Comparison of ENCODE assay signal across 11 cellular contexts in genomic region chr5:147688965-147689364, GRCh38.
DNase-seq lines count a peak whose midpoint lies in the region; ATAC-seq and TF ChIP-seq lines count a peak whose summit lies in the region.
"Had no signal": no experiment of that assay in that cellular context is flagged by ENCODE, and none has a peak within 500 bp of the region (broad histone marks: within the 10 kb centered on the region; RNA-seq: fewer than 3 reads in every experiment).

No MANE protein-coding gene starts in this region.

- no peak overlapping the region for H3K4me3 ChIP-seq in RWPE2 (ENCODE audit: severe bottlenecking)
- no peak overlapping the region for H3K4me3 ChIP-seq in endocrine pancreas (ENCODE audit: control insufficient read depth, insufficient read depth, low read length)
- no peak overlapping the region for H3K4me3 ChIP-seq in tibial nerve

- H3K9me3 ChIP-seq in RWPE2 (ENCODE audit: severe bottlenecking): no peaks in the 10 kb centered on the region
- no peaks in the 10 kb centered on the region for H3K9me3 ChIP-seq in endocrine pancreas (ENCODE audit: control insufficient read depth, low read length)
- H3K9me3 ChIP-seq in tibial nerve: no peaks in the 10 kb centered on the region
- H3K9me3 ChIP-seq in CD4-positive, alpha-beta T cell (ENCODE audit: control insufficient read depth, low read length): no peaks in the 10 kb centered on the region

- no peaks in the 10 kb centered on the region for H3K36me3 Mint-ChIP-seq in activated T-cell treated with anti-CD3 and anti-CD28 coated beads, Interleukin-2, amount 50 U/mL, for 24 hours (ENCODE audit: low read depth)
- no peaks in the 10 kb centered on the region for H3K36me3 Mint-ChIP-seq in CD4-positive, alpha-beta T cell (ENCODE audit: low read depth)
- H3K36me3 Mint-ChIP-seq: activated naive CD8-positive, alpha-beta T cell treated with anti-CD3 and anti-CD28 coated beads, Interleukin-2, amount 10 ng/mL, durations not matched to agents 7 days and 5 days had no signal

- no peak for DNase-seq in RWPE2 (ENCODE audit: low spot score)
- DNase-seq in midbrain (lab: John Stamatoyannopoulos, UW): peak; percentile 64
- DNase-seq in tibial nerve (ENCODE audit: low spot score in 2 of 2): peak; percentile 17 to 55
- DNase-seq in NCI-H2171 (lab: John Stamatoyannopoulos, UW): no peak
- DNase-seq in activated T-cell treated with anti-CD3 and anti-CD28 coated beads, Interleukin-2, amount 50 U/mL, for 24 hours: no peak
- DNase-seq in CD4-positive, alpha-beta T cell: no peak
- DNase-seq: activated naive CD8-positive, alpha-beta T cell treated with anti-CD3 and anti-CD28 coated beads, Interleukin-2, amount 10 ng/mL, durations not matched to agents 7 days and 5 days; DMS53; MM.1S had no signal

- H3K27ac Mint-ChIP-seq in activated T-cell treated with anti-CD3 and anti-CD28 coated beads, Interleukin-2, amount 50 U/mL, for 24 hours: no peak overlapping the region
- no peak overlapping the region for H3K27ac Mint-ChIP-seq in CD4-positive, alpha-beta T cell
- H3K27ac Mint-ChIP-seq: activated naive CD8-positive, alpha-beta T cell treated with anti-CD3 and anti-CD28 coated beads, Interleukin-2, amount 10 ng/mL, durations not matched to agents 7 days and 5 days; T-helper 1 cell treated with Interleukin-12 subunit alpha and Interleukin-12 subunit beta and Interleukin-4 antibody, amounts not matched to agents 30 μg/mL and 1 μg/mL, for 36 hours had no signal

- intact Hi-C loops in CD4-positive, alpha-beta T cell (cut with DNase I, micrococcal nuclease): no loop called here

- peak; percentile 24; the same call in 1 of the 3 replicates for ATAC-seq in RWPE2 (ENCODE audit: low read depth)
- no peak for ATAC-seq in CD4-positive, alpha-beta T cell (ENCODE audit: poor library complexity)

- no peaks in the 10 kb centered on the region for H3K9me3 Mint-ChIP-seq in activated T-cell treated with anti-CD3 and anti-CD28 coated beads, Interleukin-2, amount 50 U/mL, for 24 hours
- H3K9me3 Mint-ChIP-seq in CD4-positive, alpha-beta T cell: no peaks in the 10 kb centered on the region
- H3K9me3 Mint-ChIP-seq: activated naive CD8-positive, alpha-beta T cell treated with anti-CD3 and anti-CD28 coated beads, Interleukin-2, amount 10 ng/mL, durations not matched to agents 7 days and 5 days; T-helper 1 cell treated with Interleukin-12 subunit alpha and Interleukin-12 subunit beta and Interleukin-4 antibody, amounts not matched to agents 30 μg/mL and 1 μg/mL, for 36 hours had no signal

- H3K4me1 ChIP-seq in RWPE2 (ENCODE audit: insufficient read depth, poor library complexity, severe bottlenecking) (no peaks in the 10 kb centered on the region), endocrine pancreas (ENCODE audit: control insufficient read depth, insufficient read depth, low read length) (peaks cover 16% of the 10 kb centered on the region), tibial nerve (peaks cover 0 to 35% (median 4%) of the 10 kb centered on the region in 4 donors)

- peak in 1 of 2 donors; percentile 34 for TF ChIP-seq EP300 in tibial nerve (IDR thresholded peaks at IDR 0.05)

- H3K36me3 ChIP-seq in RWPE2 (ENCODE audit: low read depth) (no peaks in the 10 kb centered on the region), endocrine pancreas (ENCODE audit: control insufficient read depth, insufficient read depth, low read length) (no peaks in the 10 kb centered on the region), tibial nerve (no peaks in the 10 kb centered on the region)

- POLR2A ChIA-PET in CD4-positive, alpha-beta T cell (lab: Charles Lee): no interaction called here

- H3K4me3 Mint-ChIP-seq in activated T-cell treated with anti-CD3 and anti-CD28 coated beads, Interleukin-2, amount 50 U/mL, for 24 hours: no peak overlapping the region
- no peak overlapping the region for H3K4me3 Mint-ChIP-seq in CD4-positive, alpha-beta T cell
- H3K4me3 Mint-ChIP-seq: activated naive CD8-positive, alpha-beta T cell treated with anti-CD3 and anti-CD28 coated beads, Interleukin-2, amount 10 ng/mL, durations not matched to agents 7 days and 5 days; T-helper 1 cell treated with Interleukin-12 subunit alpha and Interleukin-12 subunit beta and Interleukin-4 antibody, amounts not matched to agents 30 μg/mL and 1 μg/mL, for 36 hours had no signal

- H3K27ac ChIP-seq in RWPE2 (ENCODE audit: poor library complexity, severe bottlenecking) (no peak overlapping the region), tibial nerve (peak overlapping the region in 2 of 4 donors; percentile 53 to 66)
- no peak overlapping the region for H3K27ac ChIP-seq in CD4-positive, alpha-beta T cell (ENCODE audit: low read depth, low read length)

- H3K27me3 Mint-ChIP-seq in activated T-cell treated with anti-CD3 and anti-CD28 coated beads, Interleukin-2, amount 50 U/mL, for 24 hours: no peaks in the 10 kb centered on the region
- no peaks in the 10 kb centered on the region for H3K27me3 Mint-ChIP-seq in CD4-positive, alpha-beta T cell
- H3K27me3 Mint-ChIP-seq: activated naive CD8-positive, alpha-beta T cell treated with anti-CD3 and anti-CD28 coated beads, Interleukin-2, amount 10 ng/mL, durations not matched to agents 7 days and 5 days had no signal

- no peaks in the 10 kb centered on the region for H3K4me1 Mint-ChIP-seq in activated T-cell treated with anti-CD3 and anti-CD28 coated beads, Interleukin-2, amount 50 U/mL, for 24 hours (ENCODE audit: low read depth)
- no peaks in the 10 kb centered on the region for H3K4me1 Mint-ChIP-seq in CD4-positive, alpha-beta T cell (ENCODE audit: low read depth)
- H3K4me1 Mint-ChIP-seq: activated naive CD8-positive, alpha-beta T cell treated with anti-CD3 and anti-CD28 coated beads, Interleukin-2, amount 10 ng/mL, durations not matched to agents 7 days and 5 days had no signal

- peaks cover 3% of the 10 kb centered on the region for H3K27me3 ChIP-seq in RWPE2 (ENCODE audit: insufficient read depth, poor library complexity, severe bottlenecking)
- no peaks in the 10 kb centered on the region for H3K27me3 ChIP-seq in endocrine pancreas (ENCODE audit: control insufficient read depth, insufficient read depth, low read length)
- H3K27me3 ChIP-seq in tibial nerve: no peaks in the 10 kb centered on the region
- H3K27me3 ChIP-seq in CD4-positive, alpha-beta T cell (ENCODE audit: control insufficient read depth, insufficient read depth, low read length): no peaks in the 10 kb centered on the region

- CTCF ChIA-PET in CD4-positive, alpha-beta T cell (lab: Charles Lee): no interaction called here

- WGBS in tibial nerve, 2 donors: 15 to 21% methylated on average over 4 of the region's 4 CpGs

- peak overlapping the region; percentile 8 for H3K9ac ChIP-seq in endocrine pancreas (ENCODE audit: control insufficient read depth, insufficient read depth, low read length)

- TF ChIP-seq POLR2A in tibial nerve (IDR thresholded peaks at IDR 0.05): no peak

- TF ChIP-seq CTCF in RWPE2 (IDR thresholded peaks at IDR 0.05; ENCODE audit: poor library complexity, severe bottlenecking): no peak
- no peak for TF ChIP-seq CTCF in tibial nerve (IDR thresholded peaks at IDR 0.05)
- TF ChIP-seq CTCF in CD4-positive, alpha-beta T cell (IDR thresholded peaks at IDR 0.05): no peak

Comparison
In these comparisons a context has a peak if more than half of its experiments do, and no peak if none do; other contexts are left out.
1. DNase-seq: peak in midbrain (single experiment) and tibial nerve (2 of 2); none in RWPE2 (single experiment), NCI-H2171 (single experiment), activated T-cell treated with anti-CD3 and anti-CD28 coated beads, Interleukin-2, amount 50 U/mL, for 24 hours (single experiment) and CD4-positive, alpha-beta T cell (0 of 10).